In genomic region chr7:128738570-128739047, GRCh38 we compare ENCODE assay signal across 8 cellular contexts. TPM values are rescaled to one million over a fixed set of nuclear protein-coding genes. Genes with fewer than 3 reads are reported as not detected.
DNase-seq lines count a peak whose midpoint lies in the region; ATAC-seq, FAIRE-seq and TF ChIP-seq lines count a peak whose summit lies in the region.

No MANE protein-coding gene starts in this region.

- H2AFZ ChIP-seq in IMR-90 (replicated peaks; ENCODE audit: low read length, poor library complexity) (peak overlapping the region; percentile 91), astrocyte (ENCODE audit: low read depth, low read length) (peak overlapping the region; percentile 58)

- H3K9me3 ChIP-seq in IMR-90 (ENCODE audit: control insufficient read depth, insufficient read depth, low read length) = no peaks in the 10 kb centered on the region
- no peaks in the 10 kb centered on the region for H3K9me3 ChIP-seq in astrocyte (ENCODE audit: insufficient read depth, low read depth, low read length)
- H3K9me3 ChIP-seq in stomach smooth muscle (ENCODE audit: control insufficient read depth in 2 of 2, low read length in 2 of 2) = no peaks in the 10 kb centered on the region

- TF ChIP-seq CTCF in IMR-90 (conservative IDR thresholded peaks at IDR 0.05; ENCODE audit: low read depth, low read length) = no peak
- TF ChIP-seq CTCF in astrocyte (IDR thresholded peaks at IDR 0.05; ENCODE audit: insufficient read depth, low read depth, low read length) = no peak

- H3K4me2 ChIP-seq in IMR-90 (ENCODE audit: low read depth, low read length) (peak overlapping the region; percentile 83), astrocyte (ENCODE audit: low read length) (peak overlapping the region; percentile 88)

- no peak for TF ChIP-seq POLR2A in IMR-90 (IDR thresholded peaks at IDR 0.05; ENCODE audit: low read depth, low read length)

- dilution Hi-C loops in IMR-90 (cut with HindIII; ENCODE audit: low sequenced_read_pairs, unreplicated experiment) = no loop called here

- peak overlapping the region; percentile 90 for H4K91ac ChIP-seq in IMR-90 (ENCODE audit: insufficient read depth, low read depth, low read length)

- no peak for TF ChIP-seq RAD21 in IMR-90 (IDR thresholded peaks at IDR 0.05; ENCODE audit: low read length)

- peak overlapping the region; percentile 41 for H2AK5ac ChIP-seq in IMR-90 (ENCODE audit: low read depth, low read length)

- H3K4ac ChIP-seq in IMR-90 (ENCODE audit: low read depth, low read length) = peak overlapping the region; percentile 82

- H3K4me3 ChIP-seq in IMR-90 (ENCODE audit: insufficient read depth, low read depth, low read length) = peak overlapping the region; percentile 52
- H3K4me3 ChIP-seq in astrocyte (ENCODE audit: insufficient read depth, low read depth, low read length) = peak overlapping the region; percentile 100
- peak overlapping the region; percentile 82 to 99 for H3K4me3 ChIP-seq in stomach smooth muscle (ENCODE audit: low read length in 2 of 2)

- H3K4me1 ChIP-seq in IMR-90 (ENCODE audit: control insufficient read depth, insufficient read depth, low read length) = peaks cover 6% of the 10 kb centered on the region
- H3K4me1 ChIP-seq in astrocyte (ENCODE audit: insufficient read depth, low read length) = peaks cover 33% of the 10 kb centered on the region
- peaks cover 20% of the 10 kb centered on the region for H3K4me1 ChIP-seq in stomach smooth muscle (ENCODE audit: control insufficient read depth, insufficient read depth, low read length)

- peak overlapping the region; percentile 90 for H3K56ac ChIP-seq in IMR-90 (ENCODE audit: extremely low read depth, insufficient read depth, low read length)

- peak overlapping the region; percentile 94 for H3K14ac ChIP-seq in IMR-90 (replicated peaks; ENCODE audit: low read depth, low read length)

- peak overlapping the region; percentile 86 for H2BK5ac ChIP-seq in IMR-90 (ENCODE audit: low read depth, low read length, poor library complexity, severe bottlenecking)

- no peaks in the 10 kb centered on the region for H3K9me3 Mint-ChIP-seq in activated T-cell treated with anti-CD3 and anti-CD28 coated beads, Interleukin-2, amount 50 U/mL, for 4 hours
- H3K9me3 Mint-ChIP-seq in astrocyte (ENCODE audit: unreplicated experiment) = peaks cover 5% of the 10 kb centered on the region

- TSS peak; percentile 100 for BruUV-seq in IMR-90 (replicated peaks; lab: Mats Ljungman, UMichigan)

- H2BK20ac ChIP-seq in IMR-90 (ENCODE audit: low read depth, low read length) = peak overlapping the region; percentile 45

- H4K20me1 ChIP-seq in IMR-90 (ENCODE audit: insufficient read depth, low read length) (peaks cover 44% of the 10 kb centered on the region), astrocyte (ENCODE audit: insufficient read depth, low read length) (peaks cover 41% of the 10 kb centered on the region)

- H3K4me3 Mint-ChIP-seq in activated T-cell treated with anti-CD3 and anti-CD28 coated beads, Interleukin-2, amount 50 U/mL, for 4 hours = peak overlapping the region; percentile 98
- peak overlapping the region; percentile 83 for H3K4me3 Mint-ChIP-seq in astrocyte (ENCODE audit: unreplicated experiment)

- H3K79me1 ChIP-seq in IMR-90 (ENCODE audit: low read depth in 1 of 2, low read length in 2 of 2) = peaks cover 0 to 10% of the 10 kb centered on the region in 2 experiments; a peak in 2 of 4 replicates

- H4K8ac ChIP-seq in IMR-90 (ENCODE audit: low read depth in 2 of 2, low read length in 2 of 2) = peak overlapping the region; percentile 94 to 96

- no peak for FAIRE-seq in astrocyte (lab: Jason Lieb, UNC)

- peak overlapping the region; percentile 35 for H2AK9ac ChIP-seq in IMR-90 (replicated peaks; ENCODE audit: low read depth, low read length, poor library complexity)

- ATAC-seq in activated T-cell treated with anti-CD3 and anti-CD28 coated beads, Interleukin-2, amount 50 U/mL, for 4 hours = peak; percentile 12 to 19
- ATAC-seq in IMR-90 (ENCODE audit: low read depth) (peak; percentile 27), GM21360 (IDR thresholded peaks at IDR 0.05; ENCODE audit: unreplicated experiment) (no peak)

- H2BK120ac ChIP-seq in IMR-90 (ENCODE audit: low read depth, low read length) = peak overlapping the region; percentile 77

- peak overlapping the region; percentile 29; the same call in 2 of the 3 replicates for H2BK15ac ChIP-seq in IMR-90 (ENCODE audit: low read depth, low read length)

- peaks cover 6% of the 10 kb centered on the region for H3K36me3 Mint-ChIP-seq in activated T-cell treated with anti-CD3 and anti-CD28 coated beads, Interleukin-2, amount 50 U/mL, for 4 hours (ENCODE audit: insufficient read depth)
- H3K36me3 Mint-ChIP-seq in astrocyte (ENCODE audit: low read depth, unreplicated experiment) = peaks cover 7% of the 10 kb centered on the region

- H3K79me2 ChIP-seq in astrocyte (ENCODE audit: insufficient read depth, low read length) = peaks cover 45% of the 10 kb centered on the region

- POLR2A ChIA-PET in IMR-90 (lab: Charles Lee; ENCODE audit: unreplicated experiment) = interaction anchor here (0.9 to 1.5 kb wide), 3 partner anchors 10 to 94 kb away, joined by 3 read pairs; no protein-coding TSS in a partner anchor

- no peaks in the 10 kb centered on the region for H3K27me3 Mint-ChIP-seq in activated T-cell treated with anti-CD3 and anti-CD28 coated beads, Interleukin-2, amount 50 U/mL, for 4 hours (ENCODE audit: low read depth)
- H3K27me3 Mint-ChIP-seq in astrocyte (ENCODE audit: low read depth, unreplicated experiment) = peaks cover 2% of the 10 kb centered on the region

- peaks cover 13% of the 10 kb centered on the region; the same call in 1 of the 2 replicates for H3K9me1 ChIP-seq in IMR-90 (ENCODE audit: insufficient read depth, low read length)

- CTCF ChIA-PET in IMR-90 (lab: Yijun Ruan, JAX) = interaction anchor here (1.1 to 1.4 kb wide), 2 partner anchors 10 to 25 kb away, joined by 3 read pairs; no protein-coding TSS in a partner anchor

- H3K27ac ChIP-seq in IMR-90 (ENCODE audit: insufficient read depth, low read length) = peak overlapping the region; percentile 83
- peak overlapping the region; percentile 96 for H3K27ac ChIP-seq in astrocyte (ENCODE audit: low read depth, low read length)
- H3K27ac ChIP-seq in stomach smooth muscle (ENCODE audit: low read length) = peak overlapping the region; percentile 88

- peak overlapping the region; percentile 71 for H3K18ac ChIP-seq in IMR-90 (ENCODE audit: low read depth, low read length)

- peak; percentile 5 for DNase-seq in activated T-cell treated with anti-CD3 and anti-CD28 coated beads, Interleukin-2, amount 50 U/mL, for 4 hours
- no peak for DNase-seq in activated T-cell treated with anti-CD3 and anti-CD28 coated beads for 4 hours
- no peak for DNase-seq in IMR-90
- no peak for DNase-seq in astrocyte (ENCODE audit: low read depth)
- peak; percentile 53 for DNase-seq in islet precursor cell
- DNase-seq in iPS-NIHi11 (ENCODE audit: low spot score) = no peak

- H3K36me3 ChIP-seq in IMR-90 (ENCODE audit: control insufficient read depth, insufficient read depth, low read length) = peaks cover 2% of the 10 kb centered on the region
- no peaks in the 10 kb centered on the region for H3K36me3 ChIP-seq in astrocyte (ENCODE audit: insufficient read depth, low read length)
- no peaks in the 10 kb centered on the region for H3K36me3 ChIP-seq in stomach smooth muscle (ENCODE audit: control insufficient read depth in 2 of 2, insufficient read depth in 2 of 2, low read length in 2 of 2)

- H3K9ac ChIP-seq in IMR-90 (ENCODE audit: low read depth, low read length) (peak overlapping the region; percentile 76), astrocyte (ENCODE audit: low read length) (peak overlapping the region; percentile 99), stomach smooth muscle (ENCODE audit: low read length in 2 of 2) (peak overlapping the region; percentile 84 to 90)

- H3K4me1 Mint-ChIP-seq in activated T-cell treated with anti-CD3 and anti-CD28 coated beads, Interleukin-2, amount 50 U/mL, for 4 hours (ENCODE audit: low read depth) = peaks cover 40% of the 10 kb centered on the region
- peaks cover 29% of the 10 kb centered on the region for H3K4me1 Mint-ChIP-seq in astrocyte (ENCODE audit: low read depth, unreplicated experiment)

- peaks cover under 1% of the 10 kb centered on the region for H3K27me3 ChIP-seq in IMR-90 (ENCODE audit: control insufficient read depth, insufficient read depth, low read length)
- H3K27me3 ChIP-seq in astrocyte (ENCODE audit: insufficient read depth, low read length) = no peaks in the 10 kb centered on the region
- H3K27me3 ChIP-seq in stomach smooth muscle (ENCODE audit: control insufficient read depth in 1 of 2, insufficient read depth in 2 of 2, low read length in 2 of 2) = no peaks in the 10 kb centered on the region

- H4K5ac ChIP-seq in IMR-90 (ENCODE audit: low read depth, low read length) = peak overlapping the region; percentile 78

- peak overlapping the region; percentile 77 for H3K23ac ChIP-seq in IMR-90 (ENCODE audit: low read depth, low read length)

- intact Hi-C loops in IMR-90 (cut with micrococcal nuclease) = no loop called here

- in situ Hi-C loops in IMR-90 (cut with MboI; ENCODE audit: low sequenced_read_pairs) = no loop called here

- H3K27ac Mint-ChIP-seq in astrocyte (ENCODE audit: unreplicated experiment) = peak overlapping the region; percentile 98

- 2% methylated on average over 7 of the region's 8 CpGs; no CpG with 5 or more reads in 1 of the 2 experiments for WGBS in IMR-90 (ENCODE audit: extremely low coverage in 2 of 2, insufficient read length in 1 of 2), 2 experiments

TF ChIP-seq in IMR-90, 13 proteins besides CTCF, POLR2A, EP300 and RAD21 (continues in another document):
- TF ChIP-seq CEBPB (IDR thresholded peaks at IDR 0.05; ENCODE audit: low read depth, low read length) = no peak
- 0 out of 2 replicates have a peak, but pooled peaks have one; percentile 55 for TF ChIP-seq CHD1 (IDR thresholded peaks at IDR 0.05; ENCODE audit: low read depth, low read length)

RNA-seq across cellular contexts. Expression of gene CALU, which starts 0.6 kb away (rescaled TPM):
- 10 to 100 TPM; 46.0 to 47.7 (median 46.4) TPM for total RNA-seq in activated T-cell treated with anti-CD3 and anti-CD28 coated beads, Interleukin-2, amount 50 U/mL, for 4 hours
- total RNA-seq in IMR-90 (2012; rRNA removed) = 421 and 914 TPM in 2 replicates
- polyA plus RNA-seq in IMR-90 (2012; rRNA removed) = 426 and 525 TPM in 2 replicates
- 91.7 and 135 TPM in 2 replicates for polyA plus RNA-seq in IMR-90 (2012; cell fraction: cytosol; rRNA removed)
- polyA plus RNA-seq in IMR-90 (2012; cell fraction: nucleus; rRNA removed; ENCODE audit: low replicate concordance) = 22.2 and 179 TPM in 2 replicates
- total RNA-seq in astrocyte = 670 and 732 TPM in 2 replicates

RNA-seq across cellular contexts. Expression of gene OPN1SW, which starts 37.0 kb away (rescaled TPM):
- total RNA-seq in activated T-cell treated with anti-CD3 and anti-CD28 coated beads, Interleukin-2, amount 50 U/mL, for 4 hours = not detected
- not detected in 2 replicates for total RNA-seq in IMR-90 (2012; rRNA removed)
- polyA plus RNA-seq in IMR-90 (2012; rRNA removed) = not detected in 2 replicates
- 0.04 TPM in 1 of 2 replicates, not detected in the other for polyA plus RNA-seq in IMR-90 (2012; cell fraction: cytosol; rRNA removed)
- not detected in 2 replicates for polyA plus RNA-seq in IMR-90 (2012; cell fraction: nucleus; rRNA removed; ENCODE audit: low replicate concordance)
- not detected in 2 replicates for total RNA-seq in astrocyte

RNA-seq across cellular contexts. Expression of gene CCDC136, which starts 53.2 kb away (rescaled TPM):
- 1 to 10 TPM; 2.1 to 3.3 (median 3.3) TPM for total RNA-seq in activated T-cell treated with anti-CD3 and anti-CD28 coated beads, Interleukin-2, amount 50 U/mL, for 4 hours
- total RNA-seq in IMR-90 (2012; rRNA removed) (7.7 and 8.3 TPM in 2 replicates), astrocyte (14.4 and 14.9 TPM in 2 replicates)
- 15.1 and 18.0 TPM in 2 replicates for polyA plus RNA-seq in IMR-90 (2012; rRNA removed)
- polyA plus RNA-seq in IMR-90 (2012; cell fraction: cytosol; rRNA removed) = 5.3 and 5.9 TPM in 2 replicates
- polyA plus RNA-seq in IMR-90 (2012; cell fraction: nucleus; rRNA removed; ENCODE audit: low replicate concordance) = 41.0 and 106 TPM in 2 replicates

Comparison
In these comparisons a context has a peak if more than half of its experiments do, and no peak if none do; other contexts are left out.
1. DNase-seq: peak in activated T-cell treated with anti-CD3 and anti-CD28 coated beads, Interleukin-2, amount 50 U/mL, for 4 hours (single experiment) and islet precursor cell (single experiment); none in activated T-cell treated with anti-CD3 and anti-CD28 coated beads for 4 hours (single experiment), IMR-90 (single experiment), astrocyte (single experiment) and iPS-NIHi11 (single experiment).
2. Peak in every context shown above with its lines, with median percentiles within 50 percentile points of each other: H3K27ac ChIP-seq, H3K4me3 ChIP-seq and H3K9ac ChIP-seq.